Comparison of ENCODE assay signal across 8 cellular contexts in the genomic region with DNA sequence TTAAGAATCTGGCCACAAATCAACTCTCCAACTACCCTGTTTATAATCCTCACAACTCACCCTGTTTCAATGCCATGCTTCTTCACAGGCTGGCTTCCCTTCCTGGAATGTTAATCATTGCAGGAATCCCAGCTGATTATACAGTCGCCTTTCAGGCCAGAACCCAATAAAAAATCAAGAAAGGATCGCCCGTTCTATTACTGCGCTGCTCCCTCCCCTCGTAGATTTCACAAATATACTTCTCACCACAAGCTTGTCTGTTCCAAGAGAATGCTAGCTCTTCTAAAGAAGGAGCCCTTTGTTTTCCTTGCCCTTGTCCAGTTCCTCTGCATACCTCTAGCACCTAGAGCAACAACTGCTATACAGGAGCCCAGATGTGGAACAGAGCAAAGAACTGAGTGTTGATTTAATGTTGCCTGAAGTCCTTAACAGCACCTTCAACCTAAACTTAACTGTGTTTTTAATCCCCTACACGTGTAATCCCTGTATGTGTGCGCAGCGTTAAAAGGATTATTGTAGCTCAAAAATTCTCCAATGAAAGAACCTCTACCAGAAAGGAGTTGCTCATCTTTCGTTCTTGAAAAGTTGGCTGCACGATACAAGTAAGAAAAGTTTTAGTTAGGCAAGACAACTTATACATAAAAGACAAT. TPM values are rescaled to one million over a fixed set of nuclear protein-coding genes. Genes with fewer than 3 reads are reported as not detected.
DNase-seq lines count a peak whose midpoint lies in the region; ATAC-seq and TF ChIP-seq lines count a peak whose summit lies in the region.

No MANE protein-coding gene starts in this region.

- peaks cover 2% of the 10 kb centered on the region for H3K4me1 Mint-ChIP-seq in neural progenitor cell
- H3K4me1 Mint-ChIP-seq in glutamatergic neuron (ENCODE audit: low read depth, unreplicated experiment): no peaks in the 10 kb centered on the region
- H3K4me1 Mint-ChIP-seq in activated naive CD4-positive, alpha-beta T cell treated with anti-CD3 and anti-CD28 coated beads, Interleukin-2, amount 10 ng/mL, durations not matched to agents 7 days and 5 days: peaks cover 7% of the 10 kb centered on the region

- peak overlapping the region; percentile 92 for H3K4me2 ChIP-seq in neural progenitor cell

- intact Hi-C loops in esophagus muscularis mucosa (cut with DNase I): loop anchor here (5.0 to 10.0 kb wide), 2 partner anchors 72 to 120 kb away; no protein-coding TSS in a partner anchor

- no peak for TF ChIP-seq CTCF in esophagus muscularis mucosa (IDR thresholded peaks at IDR 0.05)
- TF ChIP-seq CTCF in neural progenitor cell (IDR thresholded peaks at IDR 0.05): no peak
- TF ChIP-seq CTCF in glutamatergic neuron (IDR thresholded peaks at IDR 0.05; ENCODE audit: partially characterized antibody, unreplicated experiment): no peak

- H3K27ac Mint-ChIP-seq in neural progenitor cell: no peak overlapping the region
- H3K27ac Mint-ChIP-seq in glutamatergic neuron (ENCODE audit: unreplicated experiment): no peak overlapping the region
- H3K27ac Mint-ChIP-seq in activated naive CD4-positive, alpha-beta T cell treated with anti-CD3 and anti-CD28 coated beads, Interleukin-2, amount 10 ng/mL, durations not matched to agents 7 days and 5 days: no peak overlapping the region

- H3K4me3 Mint-ChIP-seq in neural progenitor cell (no peak overlapping the region), glutamatergic neuron (ENCODE audit: unreplicated experiment) (no peak overlapping the region)
- H3K4me3 Mint-ChIP-seq in activated naive CD4-positive, alpha-beta T cell treated with anti-CD3 and anti-CD28 coated beads, Interleukin-2, amount 10 ng/mL, durations not matched to agents 7 days and 5 days: no peak overlapping the region

- peak overlapping the region; percentile 62 to 90 (median 76) for H3K4me3 ChIP-seq in esophagus muscularis mucosa
- peak overlapping the region; percentile 76 for H3K4me3 ChIP-seq in neural progenitor cell

- peaks cover 15% of the 10 kb centered on the region for H3F3A ChIP-seq in neural progenitor cell (ENCODE audit: low read depth)

- H3K9ac ChIP-seq in neural progenitor cell: peak overlapping the region; percentile 51

- WGBS in esophagus muscularis mucosa: 21% methylated on average over 10 of the region's 10 CpGs

- peaks cover 17% of the 10 kb centered on the region for H3K36me3 Mint-ChIP-seq in neural progenitor cell
- H3K36me3 Mint-ChIP-seq in glutamatergic neuron (ENCODE audit: unreplicated experiment): no peaks in the 10 kb centered on the region
- H3K36me3 Mint-ChIP-seq in activated naive CD4-positive, alpha-beta T cell treated with anti-CD3 and anti-CD28 coated beads, Interleukin-2, amount 10 ng/mL, durations not matched to agents 7 days and 5 days: peaks cover 6% of the 10 kb centered on the region

- TF ChIP-seq EP300 in esophagus muscularis mucosa (IDR thresholded peaks at IDR 0.05): no peak

- CTCF ChIA-PET in activated naive CD4-positive, alpha-beta T cell treated with anti-CD3 and anti-CD28 coated beads, Interleukin-2, amount 10 ng/mL, durations not matched to agents 7 days and 5 days (lab: Charles Lee): interaction anchor here (0.9 to 1.4 kb wide), 5 partner anchors 11 to 174 kb away, joined by 3 to 7 read pairs (median 3); no protein-coding TSS in a partner anchor

- peak overlapping the region; percentile 82 to 90 (median 87) for H3K27ac ChIP-seq in esophagus muscularis mucosa (replicated peaks in 1 of 4)
- peak overlapping the region; percentile 59 for H3K27ac ChIP-seq in neural progenitor cell

- no peaks in the 10 kb centered on the region for H3K9me3 ChIP-seq in esophagus muscularis mucosa
- H3K9me3 ChIP-seq in neural progenitor cell (ENCODE audit: low read depth): no peaks in the 10 kb centered on the region

- H3K36me3 ChIP-seq in esophagus muscularis mucosa (no peaks in the 10 kb centered on the region), neural progenitor cell (no peaks in the 10 kb centered on the region)

- DNase-seq in NCI-H82 (lab: John Stamatoyannopoulos, UW) (peak; percentile 91), esophagus muscularis mucosa (ENCODE audit: extremely low spot score) (no peak), neural progenitor cell (ENCODE audit: low spot score) (peak; percentile 76), glutamatergic neuron (no peak), SIG-M5 treated with dmso at 0.1 percent for 504 hours (lab: John Stamatoyannopoulos, UW; ENCODE audit: unreplicated experiment) (no peak)
- no peak for DNase-seq in stimulated activated naive CD4-positive, alpha-beta T cell treated with Interleukin-2 at 50 U/mL for 16 hours (lab: John Stamatoyannopoulos, UW)
- no peak for DNase-seq in activated naive CD4-positive, alpha-beta T cell treated with anti-CD3 and anti-CD28 coated beads, Interleukin-2, amount 10 ng/mL, durations not matched to agents 7 days and 5 days

- peaks cover 29% of the 10 kb centered on the region for H4K20me1 ChIP-seq in neural progenitor cell (ENCODE audit: low read depth)

- no peaks in the 10 kb centered on the region for H3K27me3 Mint-ChIP-seq in neural progenitor cell (ENCODE audit: insufficient read depth, low read depth)
- no peaks in the 10 kb centered on the region for H3K27me3 Mint-ChIP-seq in glutamatergic neuron (ENCODE audit: unreplicated experiment)
- H3K27me3 Mint-ChIP-seq in activated naive CD4-positive, alpha-beta T cell treated with anti-CD3 and anti-CD28 coated beads, Interleukin-2, amount 10 ng/mL, durations not matched to agents 7 days and 5 days: no peaks in the 10 kb centered on the region

- ATAC-seq in GM21723 (IDR thresholded peaks at IDR 0.05; ENCODE audit: unreplicated experiment): peak; percentile 6

- no peaks in the 10 kb centered on the region for H3K27me3 ChIP-seq in esophagus muscularis mucosa
- no peaks in the 10 kb centered on the region for H3K27me3 ChIP-seq in neural progenitor cell

- H3K4me1 ChIP-seq in esophagus muscularis mucosa: peaks cover 30 to 55% (median 45%) of the 10 kb centered on the region in 4 donors
- peaks cover 29% of the 10 kb centered on the region for H3K4me1 ChIP-seq in neural progenitor cell

- H2AFZ ChIP-seq in neural progenitor cell (replicated peaks): peak overlapping the region; percentile 90

- H3K79me2 ChIP-seq in neural progenitor cell (ENCODE audit: low read depth): peaks cover 96% of the 10 kb centered on the region

- TF ChIP-seq POLR2A in esophagus muscularis mucosa (IDR thresholded peaks at IDR 0.05; ENCODE audit: low read depth): no peak

- H3K9me3 Mint-ChIP-seq in neural progenitor cell: peaks cover 7% of the 10 kb centered on the region
- H3K9me3 Mint-ChIP-seq in glutamatergic neuron (ENCODE audit: unreplicated experiment): no peaks in the 10 kb centered on the region
- H3K9me3 Mint-ChIP-seq in activated naive CD4-positive, alpha-beta T cell treated with anti-CD3 and anti-CD28 coated beads, Interleukin-2, amount 10 ng/mL, durations not matched to agents 7 days and 5 days: no peaks in the 10 kb centered on the region

RNA-seq across cellular contexts. Expression of a gene that starts 1.0 kb away (rescaled TPM):
- 10 to 100 TPM; 42.5 to 70.6 (median 57.9) TPM for total RNA-seq in esophagus muscularis mucosa
- total RNA-seq in neural progenitor cell (ENCODE audit: low replicate concordance): 75.9 and 81.9 TPM in 2 replicates
- 38.4 TPM for total RNA-seq in glutamatergic neuron (ENCODE audit: unreplicated experiment)

Comparison
In these comparisons a context has a peak if more than half of its experiments do, and no peak if none do; other contexts are left out.
1. DNase-seq: peak in NCI-H82 (single experiment) and neural progenitor cell (single experiment); none in esophagus muscularis mucosa (single experiment), glutamatergic neuron (single experiment), stimulated activated naive CD4-positive, alpha-beta T cell treated with Interleukin-2 at 50 U/mL for 16 hours (single experiment), activated naive CD4-positive, alpha-beta T cell treated with anti-CD3 and anti-CD28 coated beads, Interleukin-2, amount 10 ng/mL, durations not matched to agents 7 days and 5 days (single experiment) and SIG-M5 treated with dmso at 0.1 percent for 504 hours (single experiment).